23 cellular contexts compared by ENCODE assay signal in the genomic region with DNA sequence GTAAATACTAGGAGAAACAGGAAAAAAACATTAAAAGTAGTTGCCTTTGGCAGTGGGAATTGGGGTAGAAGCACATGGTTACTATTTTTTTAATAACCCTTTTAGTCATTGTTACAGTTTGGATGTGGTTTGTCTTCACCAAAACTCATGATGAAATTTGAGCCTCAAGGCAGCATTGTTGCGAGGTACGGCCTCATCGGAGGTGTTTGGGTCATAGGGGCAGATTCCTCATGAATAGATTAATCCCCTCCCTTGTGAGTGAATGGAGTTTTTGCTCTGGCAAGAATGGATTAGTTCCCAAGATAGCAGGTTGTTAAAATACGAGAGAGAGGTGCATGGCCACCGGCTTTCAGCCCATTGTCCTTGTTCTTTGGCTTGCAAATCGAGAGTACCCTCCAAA.
DNase-seq lines count a peak whose midpoint lies in the region; ATAC-seq and TF ChIP-seq lines count a peak whose summit lies in the region.
"Had no signal": no experiment of that assay in that cellular context is flagged by ENCODE, and none has a peak within 500 bp of the region (broad histone marks: within the 10 kb centered on the region; RNA-seq: fewer than 3 reads in every experiment).

No MANE protein-coding gene starts in this region.

- peaks cover 10% of the 10 kb centered on the region for H3K36me3 Mint-ChIP-seq in WTC11
- no peaks in the 10 kb centered on the region for H3K36me3 Mint-ChIP-seq in neural progenitor cell
- H3K36me3 Mint-ChIP-seq: CD14-positive monocyte had no signal

- peaks cover 10% of the 10 kb centered on the region for H3K4me1 Mint-ChIP-seq in WTC11
- peaks cover 5% of the 10 kb centered on the region for H3K4me1 Mint-ChIP-seq in neural progenitor cell
- H3K4me1 Mint-ChIP-seq: B cell, CD14-positive monocyte, T-helper 17 cell had no signal

- H3K9me3 Mint-ChIP-seq in WTC11 (peaks cover 26% of the 10 kb centered on the region), neural progenitor cell (peaks cover 3% of the 10 kb centered on the region)

- DNase-seq in ELR (ENCODE audit: low read depth) (peak; percentile 52), HT1080 (ENCODE audit: low read depth) (peak; percentile 46), WTC11 (ENCODE audit: low spot score) (no peak), neural progenitor cell (ENCODE audit: low spot score) (peak; percentile 40), NCI-H1048 (lab: John Stamatoyannopoulos, UW) (no peak), NCI-H446 treated with DMSO at 0.1 percent for 48 hours (lab: John Stamatoyannopoulos, UW) (no peak), right cardiac atrium (no peak)
- DNase-seq: GOT3, NCI-H1105, NCI-H146, NCI-H2029, NCI-H2171, NCI-H526, SHP77 treated with DMSO at 0.1 percent for 48 hours, SW 1271, T-helper 17 cell had no signal

- H3K27me3 Mint-ChIP-seq in WTC11 (ENCODE audit: low read depth) (no peaks in the 10 kb centered on the region), neural progenitor cell (ENCODE audit: insufficient read depth, low read depth) (no peaks in the 10 kb centered on the region)
- H3K27me3 Mint-ChIP-seq: B cell had no signal

- peak overlapping the region; percentile 22 for H2AFZ ChIP-seq in neural progenitor cell (replicated peaks)

- H3K4me1 ChIP-seq in neural progenitor cell: peaks cover 10% of the 10 kb centered on the region
- no peaks in the 10 kb centered on the region for H3K4me1 ChIP-seq in right cardiac atrium (ENCODE audit: control insufficient read depth, insufficient read depth, low read length)
- H3K4me1 ChIP-seq: A549 had no signal

- H3K27me3 ChIP-seq in neural progenitor cell (no peaks in the 10 kb centered on the region), right cardiac atrium (ENCODE audit: control insufficient read depth, insufficient read depth) (no peaks in the 10 kb centered on the region)

- H3K36me3 ChIP-seq in neural progenitor cell: no peaks in the 10 kb centered on the region

- H4K20me1 ChIP-seq in neural progenitor cell (ENCODE audit: low read depth): no peaks in the 10 kb centered on the region

- H3K79me2 ChIP-seq in neural progenitor cell (ENCODE audit: low read depth): no peaks in the 10 kb centered on the region

- TF ChIP-seq CTCF in WTC11 (IDR thresholded peaks at IDR 0.05) (no peak), neural progenitor cell (IDR thresholded peaks at IDR 0.05) (no peak)

- no peaks in the 10 kb centered on the region for H3F3A ChIP-seq in neural progenitor cell (ENCODE audit: low read depth)

- H3K9me3 ChIP-seq in neural progenitor cell (ENCODE audit: low read depth) (no peaks in the 10 kb centered on the region), right cardiac atrium (ENCODE audit: control insufficient read depth, low read length) (no peaks in the 10 kb centered on the region)
- H3K9me3 ChIP-seq: A549 had no signal

- CTCF ChIA-PET in WTC11 (lab: Charles Lee): no interaction called here

- no peak; the same call in 1 of the 2 replicates for ATAC-seq in WTC11
- ATAC-seq in right cardiac atrium: no peak
- ATAC-seq: A549, HepG2, K562, T-helper 17 cell had no signal

- no peak overlapping the region for H3K4me3 Mint-ChIP-seq in WTC11
- H3K4me3 Mint-ChIP-seq in neural progenitor cell: no peak overlapping the region
- H3K4me3 Mint-ChIP-seq: B cell, CD14-positive monocyte, T-helper 17 cell had no signal

- POLR2A ChIA-PET in WTC11 (lab: Charles Lee): no interaction called here

- H3K9ac ChIP-seq in neural progenitor cell: no peak overlapping the region

- H3K27ac ChIP-seq in neural progenitor cell (no peak overlapping the region), right cardiac atrium (ENCODE audit: low read length) (no peak overlapping the region)
- H3K27ac ChIP-seq: A549, RWPE1, SK-N-MC had no signal

- 0 out of 2 replicates have a peak overlapping the region, but pooled peaks have one; percentile 25 for H3K27ac Mint-ChIP-seq in WTC11
- H3K27ac Mint-ChIP-seq in neural progenitor cell: no peak overlapping the region
- H3K27ac Mint-ChIP-seq: B cell, CD14-positive monocyte, T-helper 17 cell had no signal

- H3K4me2 ChIP-seq in neural progenitor cell: peak overlapping the region; percentile 41
- H3K4me2 ChIP-seq: A549 had no signal

- 83% methylated on average over 6 of the region's 6 CpGs for WGBS in right cardiac atrium

- H3K4me3 ChIP-seq in neural progenitor cell (no peak overlapping the region), right cardiac atrium (ENCODE audit: low read length) (no peak overlapping the region)
- H3K4me3 ChIP-seq: A549, K562, SK-N-MC had no signal

- intact Hi-C loops in right cardiac atrium (cut with DNase I): no loop called here

TF ChIP-seq in WTC11, 78 proteins besides CTCF, POLR2A, EP300 and RAD21:
- no peak for TF ChIP-seq NFE2L1 (CRISPR knock-in tag; IDR thresholded peaks at IDR 0.05)

Comparison
In these comparisons a context has a peak if more than half of its experiments do, and no peak if none do; other contexts are left out.
1. DNase-seq: peak in ELR (single experiment), HT1080 (single experiment) and neural progenitor cell (single experiment); none in WTC11 (single experiment), NCI-H1048 (single experiment), NCI-H446 treated with DMSO at 0.1 percent for 48 hours (single experiment) and right cardiac atrium (0 of 3).